15 cellular contexts compared by ENCODE assay signal in the genomic region with DNA sequence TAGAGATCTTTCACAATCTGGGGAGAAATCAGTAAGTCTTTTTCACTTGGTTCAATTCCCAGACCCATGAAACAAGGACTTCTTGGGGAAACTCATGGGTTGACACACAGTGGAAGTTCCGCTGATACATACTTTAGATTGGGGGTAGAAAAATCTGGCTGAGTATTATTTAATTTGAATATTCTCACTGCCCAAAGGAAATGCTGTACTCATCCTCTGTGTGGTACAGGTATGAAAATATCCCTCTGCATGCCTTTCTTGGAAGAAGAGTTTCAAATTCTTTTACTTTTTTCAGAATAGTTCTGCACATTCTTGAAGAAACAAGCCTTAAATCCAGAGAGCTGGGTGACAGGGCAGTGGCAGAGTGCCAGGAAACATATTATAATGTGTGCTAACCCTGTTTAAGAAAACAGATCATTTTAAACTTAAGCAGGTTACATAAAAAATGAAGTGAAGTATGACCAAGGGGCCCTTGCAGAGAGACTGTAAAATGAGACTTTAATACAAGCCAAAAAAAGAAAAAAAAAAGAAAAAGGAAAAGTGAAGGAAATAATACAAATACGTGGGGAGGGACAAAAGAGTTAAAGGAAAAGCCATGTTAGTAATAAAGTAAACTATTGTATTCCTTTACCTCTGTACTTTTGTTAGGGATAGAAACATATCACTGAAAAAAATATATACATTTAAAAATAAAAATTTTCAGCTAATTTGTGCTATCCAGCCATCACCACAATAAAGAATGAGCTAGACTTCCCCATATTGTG.
A peak's percentile ranks its signal among the peaks of the same experiment; 100 is the strongest.
DNase-seq lines count a peak whose midpoint lies in the region; ATAC-seq and TF ChIP-seq lines count a peak whose summit lies in the region.
"Had no signal": no experiment of that assay in that cellular context is flagged by ENCODE, and none has a peak within 500 bp of the region (broad histone marks: within the 10 kb centered on the region; RNA-seq: fewer than 3 reads in every experiment).

No MANE protein-coding gene starts in this region.

- no peak overlapping the region for H3K27ac Mint-ChIP-seq in GM23338
- H3K27ac Mint-ChIP-seq: activated CD8-positive, alpha-beta memory T cell treated with anti-CD3 and anti-CD28 coated beads, Interleukin-2, amount 10 ng/mL, durations not matched to agents 7 days and 5 days; activated naive CD8-positive, alpha-beta T cell had no signal

- H3K36me3 Mint-ChIP-seq in GM23338 (ENCODE audit: low read depth): no peaks in the 10 kb centered on the region
- H3K36me3 Mint-ChIP-seq: activated naive CD8-positive, alpha-beta T cell had no signal

- H4K20me1 ChIP-seq in SU-DHL-6 (ENCODE audit: low read depth, low read length): no peaks in the 10 kb centered on the region
- no peaks in the 10 kb centered on the region for H4K20me1 ChIP-seq in GM23338 (replicated peaks; ENCODE audit: insufficient read depth)

- no peaks in the 10 kb centered on the region for H3K36me3 ChIP-seq in HEK293 (ENCODE audit: control insufficient read depth in 2 of 2, insufficient read depth in 1 of 2, low read length in 2 of 2)
- H3K36me3 ChIP-seq in SU-DHL-6 (ENCODE audit: low read length): no peaks in the 10 kb centered on the region
- H3K36me3 ChIP-seq in testis (ENCODE audit: low read depth, missing control alignments): no peaks in the 10 kb centered on the region
- no peaks in the 10 kb centered on the region for H3K36me3 ChIP-seq in GM23338 (ENCODE audit: insufficient read depth)
- H3K36me3 ChIP-seq: neutrophil, tibial artery had no signal

- H3K27ac ChIP-seq in HEK293 (ENCODE audit: extremely low read depth, low read depth, low read length) (no peak overlapping the region), SU-DHL-6 (ENCODE audit: low read depth, low read length) (peak overlapping the region; percentile 28), testis (no peak overlapping the region), GM23338 (ENCODE audit: low read depth) (no peak overlapping the region)
- H3K27ac ChIP-seq: neutrophil had no signal

- H3K9ac ChIP-seq in SU-DHL-6 (ENCODE audit: low read length): peak overlapping the region; percentile 3; the same call in 1 of the 2 replicates

- TF ChIP-seq POLR2A in testis (IDR thresholded peaks at IDR 0.05): no peak

- H3K4me1 ChIP-seq in HEK293 (ENCODE audit: control insufficient read depth, insufficient read depth, low read length) (peaks cover 12% of the 10 kb centered on the region), testis (no peaks in the 10 kb centered on the region), GM23338 (ENCODE audit: insufficient read depth) (no peaks in the 10 kb centered on the region)

- H3K27me3 ChIP-seq in SU-DHL-6 (ENCODE audit: low read length) (no peaks in the 10 kb centered on the region), testis (no peaks in the 10 kb centered on the region), GM23338 (ENCODE audit: insufficient read depth) (no peaks in the 10 kb centered on the region)
- H3K27me3 ChIP-seq: neutrophil, tibial artery had no signal

- no peaks in the 10 kb centered on the region for H3K9me2 ChIP-seq in SU-DHL-6 (replicated peaks; ENCODE audit: insufficient read depth, low read length)
- no peaks in the 10 kb centered on the region for H3K9me2 ChIP-seq in GM23338 (ENCODE audit: insufficient read depth)

- CTCF ChIA-PET in HEK293 (lab: Yijun Ruan, JAX): interaction anchor here (0.6 kb wide), 1 partner anchor 609 kb away, joined by 3 read pairs; no protein-coding TSS in a partner anchor

- peak; percentile 63 for DNase-seq in fibroblast of peridontal ligament (ENCODE audit: extremely low read depth)
- DNase-seq in skeletal muscle cell (ENCODE audit: low read depth): peak; percentile 85
- no peak for DNase-seq in testis
- no peak for DNase-seq in NCI-H524 (lab: John Stamatoyannopoulos, UW)
- no peak for DNase-seq in GM23338 (ENCODE audit: low spot score)
- DNase-seq: activated CD8-positive, alpha-beta memory T cell treated with anti-CD3 and anti-CD28 coated beads, Interleukin-2, amount 10 ng/mL, durations not matched to agents 7 days and 5 days; GOT3; NCI-H1436 treated with DMSO at 0.1 percent for 48 hours; NCI-H526; tibial artery had no signal

- H3K4me3 Mint-ChIP-seq in GM23338: no peak overlapping the region
- H3K4me3 Mint-ChIP-seq: activated CD8-positive, alpha-beta memory T cell treated with anti-CD3 and anti-CD28 coated beads, Interleukin-2, amount 10 ng/mL, durations not matched to agents 7 days and 5 days; activated naive CD8-positive, alpha-beta T cell had no signal

- TF ChIP-seq CTCF in HEK293 (tag by site-specific recombination; IDR thresholded peaks at IDR 0.05): no peak
- no peak for TF ChIP-seq CTCF in SU-DHL-6 (IDR thresholded peaks at IDR 0.05; ENCODE audit: insufficient read depth, low read length, poor library complexity, severe bottlenecking)
- no peak for TF ChIP-seq CTCF in testis (IDR thresholded peaks at IDR 0.05)
- no peak for TF ChIP-seq CTCF in GM23338 (conservative IDR thresholded peaks at IDR 0.05; ENCODE audit: low read depth in 2 of 2)

- WGBS in testis, 2 donors: 75 to 86% methylated on average over 2 of the region's 2 CpGs

- peak overlapping the region; percentile 72 for H2AFZ ChIP-seq in SU-DHL-6 (ENCODE audit: low read depth, low read length, severe bottlenecking)
- no peak overlapping the region for H2AFZ ChIP-seq in GM23338

- no peaks in the 10 kb centered on the region for H3F3A ChIP-seq in SU-DHL-6 (ENCODE audit: insufficient read depth)
- no peaks in the 10 kb centered on the region for H3F3A ChIP-seq in GM23338 (replicated peaks; ENCODE audit: low read depth)

- intact Hi-C loops in testis (cut with DNase I; ENCODE audit: low total_unique reads): no loop called here

- ATAC-seq in GM23338: no peak
- ATAC-seq: activated CD8-positive, alpha-beta memory T cell treated with anti-CD3 and anti-CD28 coated beads, Interleukin-2, amount 10 ng/mL, durations not matched to agents 7 days and 5 days; left lobe of liver had no signal

- H3K4me3 ChIP-seq in HEK293 (ENCODE audit: low read depth, low read length): no peak overlapping the region
- H3K4me3 ChIP-seq in SU-DHL-6 (ENCODE audit: insufficient read depth, low read length, poor library complexity, severe bottlenecking): no peak overlapping the region
- no peak overlapping the region for H3K4me3 ChIP-seq in skeletal muscle cell (ENCODE audit: low read depth, low read length)
- H3K4me3 ChIP-seq in testis: no peak overlapping the region
- H3K4me3 ChIP-seq in GM23338: no peak overlapping the region
- H3K4me3 ChIP-seq: tibial artery had no signal

- H3K9me3 ChIP-seq in HEK293 (ENCODE audit: control insufficient read depth, insufficient read depth, low read depth, low read length) (no peaks in the 10 kb centered on the region), SU-DHL-6 (ENCODE audit: insufficient read depth, low read length) (no peaks in the 10 kb centered on the region), testis (no peaks in the 10 kb centered on the region)
- H3K9me3 ChIP-seq: neutrophil, tibial artery had no signal

- H3K9me3 Mint-ChIP-seq in GM23338: no peaks in the 10 kb centered on the region

- peaks cover 8% of the 10 kb centered on the region; the same call in 2 of the 3 replicates for H3K4me1 Mint-ChIP-seq in GM23338

- H3K79me2 ChIP-seq in SU-DHL-6 (ENCODE audit: insufficient read depth, low read length) (no peaks in the 10 kb centered on the region), GM23338 (replicated peaks; ENCODE audit: insufficient read depth) (no peaks in the 10 kb centered on the region)

- H3K27me3 Mint-ChIP-seq in GM23338 (ENCODE audit: insufficient read depth, low read depth, poor library complexity): peaks cover 8% of the 10 kb centered on the region
- H3K27me3 Mint-ChIP-seq: activated CD8-positive, alpha-beta memory T cell treated with anti-CD3 and anti-CD28 coated beads, Interleukin-2, amount 10 ng/mL, durations not matched to agents 7 days and 5 days had no signal

- POLR2A ChIA-PET in HEK293 (lab: Yijun Ruan, JAX): interaction anchor here (0.6 kb wide), 1 partner anchor 172 kb away, joined by 3 read pairs; no protein-coding TSS in a partner anchor

- H3K4me2 ChIP-seq in SU-DHL-6 (ENCODE audit: low read depth, low read length, poor library complexity, severe bottlenecking) (peak overlapping the region; percentile 30), GM23338 (no peak overlapping the region)

TF ChIP-seq in HEK293, 187 proteins besides CTCF, POLR2A, EP300 and RAD21 (continues in another document):
- TF ChIP-seq ZNF341 (tag by site-specific recombination; IDR thresholded peaks at IDR 0.05; ENCODE audit: low read depth) (peak; percentile 60), ZNF621 (tag by site-specific recombination; IDR thresholded peaks at IDR 0.05) (no peak), ZBTB44 (tag by site-specific recombination; IDR thresholded peaks at IDR 0.05) (no peak), ZNF266 (tag by site-specific recombination; IDR thresholded peaks at IDR 0.05; ENCODE audit: low read depth) (peak; percentile 99)

TF ChIP-seq in GM23338, 12 proteins besides CTCF, POLR2A, EP300 and RAD21 (continues in another document):
- TF ChIP-seq, protein P1, sequence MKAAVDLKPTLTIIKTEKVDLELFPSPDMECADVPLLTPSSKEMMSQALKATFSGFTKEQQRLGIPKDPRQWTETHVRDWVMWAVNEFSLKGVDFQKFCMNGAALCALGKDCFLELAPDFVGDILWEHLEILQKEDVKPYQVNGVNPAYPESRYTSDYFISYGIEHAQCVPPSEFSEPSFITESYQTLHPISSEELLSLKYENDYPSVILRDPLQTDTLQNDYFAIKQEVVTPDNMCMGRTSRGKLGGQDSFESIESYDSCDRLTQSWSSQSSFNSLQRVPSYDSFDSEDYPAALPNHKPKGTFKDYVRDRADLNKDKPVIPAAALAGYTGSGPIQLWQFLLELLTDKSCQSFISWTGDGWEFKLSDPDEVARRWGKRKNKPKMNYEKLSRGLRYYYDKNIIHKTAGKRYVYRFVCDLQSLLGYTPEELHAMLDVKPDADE (IDR thresholded peaks at IDR 0.05): no peak
- TF ChIP-seq JUNB (IDR thresholded peaks at IDR 0.05; ENCODE audit: unreplicated experiment): no peak
- no peak for TF ChIP-seq EZH2 (IDR thresholded peaks at IDR 0.05; ENCODE audit: low read depth, unreplicated experiment)
- TF ChIP-seq ZNF331 (CRISPR knock-in tag; IDR thresholded peaks at IDR 0.05; ENCODE audit: low read depth): no peak
- TF ChIP-seq CREB1 (CRISPR knock-in tag; IDR thresholded peaks at IDR 0.05; ENCODE audit: low read depth): no peak

Comparison
In these comparisons a context has a peak if more than half of its experiments do, and no peak if none do; other contexts are left out.
1. DNase-seq: peak in fibroblast of peridontal ligament (single experiment) and skeletal muscle cell (single experiment); none in testis (single experiment), NCI-H524 (0 of 2) and GM23338 (single experiment).